7 cellular contexts compared by ENCODE assay signal in the genomic region with DNA sequence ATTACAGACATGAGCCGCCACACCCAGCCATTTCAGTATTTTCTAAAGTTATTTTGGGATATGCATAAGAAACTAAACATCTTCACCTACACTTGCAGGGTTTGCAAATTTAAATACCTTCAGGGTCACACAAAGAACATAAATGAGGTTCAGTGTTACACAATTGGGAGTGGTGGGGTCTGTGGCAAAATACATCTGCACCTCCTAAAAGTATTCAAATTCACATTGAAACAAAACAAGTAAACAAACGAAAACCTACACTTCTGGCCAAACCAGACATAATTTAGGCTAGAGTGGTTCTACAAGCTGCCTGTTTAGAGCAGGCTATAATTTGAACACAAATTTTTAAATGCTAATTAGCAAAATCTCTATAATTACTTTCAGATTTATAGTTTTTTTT. TPM values are rescaled to one million over a fixed set of nuclear protein-coding genes. Genes with fewer than 3 reads are reported as not detected.
"Had no signal": no experiment of that assay in that cellular context is flagged by ENCODE, and none has a peak within 500 bp of the region (broad histone marks: within the 10 kb centered on the region; RNA-seq: fewer than 3 reads in every experiment).

No MANE protein-coding gene starts in this region.

- H3K27ac ChIP-seq: HL-60 had no signal

- DNase-seq: IMR-90, KBM-7, KG1 had no signal

- FAIRE-seq: HTR-8/SVneo had no signal

RNA-seq across cellular contexts. Expression of a gene that starts 37.8 kb away (rescaled TPM):
- total RNA-seq: HT-29, IMR-90 had no signal
- polyA plus RNA-seq: IgD-negative memory B cell had no signal
